Comparison of ENCODE assay signal across 2 cellular contexts in the genomic region with DNA sequence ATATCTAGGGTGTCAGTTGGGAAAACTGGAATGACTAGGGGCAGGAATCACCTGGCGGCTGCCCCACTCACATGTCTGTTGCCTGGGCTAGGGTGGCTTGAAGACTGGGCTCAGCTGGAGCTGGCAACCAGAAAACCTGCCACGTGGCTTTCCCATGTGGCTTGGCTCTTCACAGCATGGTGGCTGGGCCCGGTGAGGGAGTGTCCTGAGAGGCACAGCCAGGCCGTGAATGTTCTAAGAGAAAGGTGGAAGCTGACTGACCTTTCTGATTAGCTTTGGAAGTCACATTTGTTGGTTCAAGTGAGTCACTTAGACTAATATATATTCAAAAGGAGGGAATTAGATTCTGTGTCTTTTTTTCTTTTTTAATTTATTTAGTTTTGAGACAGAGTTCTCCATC.
A peak's percentile ranks its signal among the peaks of the same experiment; 100 is the strongest.
TF ChIP-seq lines count a peak whose summit lies in the region.

No MANE protein-coding gene starts in this region.

TF ChIP-seq in IMR-90, 13 proteins besides CTCF, POLR2A, EP300 and RAD21:
- no peak for TF ChIP-seq NFE2L2 (IDR thresholded peaks at IDR 0.05; ENCODE audit: low read depth, low read length)
- TF ChIP-seq, protein P1, sequence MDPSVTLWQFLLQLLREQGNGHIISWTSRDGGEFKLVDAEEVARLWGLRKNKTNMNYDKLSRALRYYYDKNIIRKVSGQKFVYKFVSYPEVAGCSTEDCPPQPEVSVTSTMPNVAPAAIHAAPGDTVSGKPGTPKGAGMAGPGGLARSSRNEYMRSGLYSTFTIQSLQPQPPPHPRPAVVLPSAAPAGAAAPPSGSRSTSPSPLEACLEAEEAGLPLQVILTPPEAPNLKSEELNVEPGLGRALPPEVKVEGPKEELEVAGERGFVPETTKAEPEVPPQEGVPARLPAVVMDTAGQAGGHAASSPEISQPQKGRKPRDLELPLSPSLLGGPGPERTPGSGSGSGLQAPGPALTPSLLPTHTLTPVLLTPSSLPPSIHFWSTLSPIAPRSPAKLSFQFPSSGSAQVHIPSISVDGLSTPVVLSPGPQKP (IDR thresholded peaks at IDR 0.05; ENCODE audit: borderline replicate concordance, low read depth, low read length) = no peak
- TF ChIP-seq CEBPB (IDR thresholded peaks at IDR 0.05; ENCODE audit: low read depth, low read length) = no peak
- TF ChIP-seq SMC3 (IDR thresholded peaks at IDR 0.05; ENCODE audit: low read depth, low read length) = no peak
- no peak for TF ChIP-seq RCOR1 (IDR thresholded peaks at IDR 0.05; ENCODE audit: insufficient replicate concordance, low read length)
- no peak for TF ChIP-seq CHD1 (IDR thresholded peaks at IDR 0.05; ENCODE audit: low read depth, low read length)
- TF ChIP-seq RFX5 (IDR thresholded peaks at IDR 0.05; ENCODE audit: low read depth, low read length) = no peak

TF ChIP-seq in H1, 55 proteins besides CTCF, POLR2A, EP300 and RAD21:
- TF ChIP-seq KDM5A (IDR thresholded peaks at IDR 0.05; ENCODE audit: low read length) = no peak
- no peak for TF ChIP-seq BRCA1 (IDR thresholded peaks at IDR 0.05; ENCODE audit: low read depth, low read length)
- no peak for TF ChIP-seq GABPA (IDR thresholded peaks at IDR 0.05; ENCODE audit: borderline replicate concordance, insufficient read depth, low read length)
- TF ChIP-seq TCF12 (IDR thresholded peaks at IDR 0.05; ENCODE audit: low read depth, low read length) = no peak
- TF ChIP-seq RNF2 (IDR thresholded peaks at IDR 0.05; ENCODE audit: borderline replicate concordance, low read depth, low read length, missing control alignments, poor library complexity, severe bottlenecking) = no peak
- TF ChIP-seq, protein P2, sequence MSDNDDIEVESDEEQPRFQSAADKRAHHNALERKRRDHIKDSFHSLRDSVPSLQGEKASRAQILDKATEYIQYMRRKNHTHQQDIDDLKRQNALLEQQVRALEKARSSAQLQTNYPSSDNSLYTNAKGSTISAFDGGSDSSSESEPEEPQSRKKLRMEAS (IDR thresholded peaks at IDR 0.05) = peak; percentile 28; the same call in 1 of the 2 replicates
TF ChIP-seq in H1: peak in this region for 1.
